Comparison of ENCODE assay signal across 33 cellular contexts in genomic region chr16:20734056-20734455, GRCh38. TPM values are rescaled to one million over a fixed set of nuclear protein-coding genes. Genes with fewer than 3 reads are reported as not detected.
DNase-seq lines count a peak whose midpoint lies in the region; ATAC-seq and TF ChIP-seq lines count a peak whose summit lies in the region.
"Had no signal": no experiment of that assay in that cellular context is flagged by ENCODE, and none has a peak within 500 bp of the region (broad histone marks: within the 10 kb centered on the region; RNA-seq: fewer than 3 reads in every experiment).

No MANE protein-coding gene starts in this region.

- peaks cover 11% of the 10 kb centered on the region for H3K79me2 ChIP-seq in GM23338 (replicated peaks; ENCODE audit: insufficient read depth)

- H3K27ac Mint-ChIP-seq in activated T-cell treated with anti-CD3 and anti-CD28 coated beads, Interleukin-2, amount 50 U/mL, for 72 hours, result peak overlapping the region; percentile 96
- no peak overlapping the region for H3K27ac Mint-ChIP-seq in GM23338

- no peak overlapping the region for H2AFZ ChIP-seq in GM23338
- H2AFZ ChIP-seq: GM23248 had no signal

- H3K27me3 Mint-ChIP-seq in activated T-cell treated with anti-CD3 and anti-CD28 coated beads, Interleukin-2, amount 50 U/mL, for 72 hours (ENCODE audit: low read depth), result no peaks in the 10 kb centered on the region
- H3K27me3 Mint-ChIP-seq in GM23338 (ENCODE audit: insufficient read depth, low read depth, poor library complexity), result peaks cover 2% of the 10 kb centered on the region
- H3K27me3 Mint-ChIP-seq: CD8-positive, alpha-beta memory T cell; naive thymus-derived CD8-positive, alpha-beta T cell had no signal

- no peak for DNase-seq in activated T-cell treated with anti-CD3 and anti-CD28 coated beads, Interleukin-2, amount 50 U/mL, for 72 hours
- no peak for DNase-seq in activated T-cell treated with anti-CD3 and anti-CD28 coated beads, Interleukin-2, amount 50 U/mL, for 1 hour
- DNase-seq in dorsolateral prefrontal cortex, result no peak
- DNase-seq in lower lobe of right lung, result no peak
- no peak for DNase-seq in thoracic aorta (ENCODE audit: low spot score)
- DNase-seq in GM23338 (ENCODE audit: low spot score), result no peak
- no peak for DNase-seq in aorta
- DNase-seq: ACHN; activated CD4-positive, CD25-positive, alpha-beta regulatory T cell treated with anti-CD3 and anti-CD28 coated beads, Interleukin-2, amount 50 U/mL, for 72 hours; anterior cingulate cortex; BE2C; CD8-positive, alpha-beta memory T cell; DMS 273 treated with DMSO at 0.1 percent for 48 hours; effector CD4-positive, alpha-beta T cell; GM23248; heart left ventricle; islet precursor cell; left ventricle myocardium inferior; MV-4-11; naive thymus-derived CD8-positive, alpha-beta T cell; NCI-H146; NCI-H345; NCI-H69; PC-3; retina; SK-N-SH; stimulated activated naive CD4-positive, alpha-beta T cell treated with Interleukin-2 at 50 U/mL for 16 hours had no signal

- TF ChIP-seq CTCF in dorsolateral prefrontal cortex (IDR thresholded peaks at IDR 0.05 in 54 of 56, conservative IDR thresholded peaks at IDR 0.05 in 2 of 56; ENCODE audit: low read depth in 1 of 56, partially characterized antibody in 56 of 56) (no peak), lower lobe of right lung (IDR thresholded peaks at IDR 0.05) (no peak), thoracic aorta (IDR thresholded peaks at IDR 0.05) (no peak), GM23338 (conservative IDR thresholded peaks at IDR 0.05; ENCODE audit: low read depth in 2 of 2) (no peak)

- H3K4me3 ChIP-seq in dorsolateral prefrontal cortex (peak overlapping the region in 2 of 59 donors; percentile 0 to 33), lower lobe of right lung (no peak overlapping the region), thoracic aorta (peak overlapping the region; percentile 5), GM23338 (no peak overlapping the region), aorta (ENCODE audit: low read length in 2 of 2) (no peak overlapping the region)
- H3K4me3 ChIP-seq: GM23248, heart left ventricle, left ventricle myocardium inferior, skin epidermis had no signal

- H3K36me3 Mint-ChIP-seq in activated T-cell treated with anti-CD3 and anti-CD28 coated beads, Interleukin-2, amount 50 U/mL, for 72 hours (ENCODE audit: insufficient read depth in 2 of 2), result peaks cover 4 to 28% of the 10 kb centered on the region in 2 donors
- H3K36me3 Mint-ChIP-seq in GM23338 (ENCODE audit: low read depth), result peaks cover 39% of the 10 kb centered on the region

- H3K4me1 ChIP-seq in lower lobe of right lung, result peaks cover 32% of the 10 kb centered on the region
- peaks cover 20 to 40% of the 10 kb centered on the region in 2 donors for H3K4me1 ChIP-seq in thoracic aorta (ENCODE audit: control insufficient read depth in 1 of 2, low read depth in 2 of 2)
- no peaks in the 10 kb centered on the region for H3K4me1 ChIP-seq in GM23338 (ENCODE audit: insufficient read depth)
- peaks cover 0 to 3% of the 10 kb centered on the region in 2 donors for H3K4me1 ChIP-seq in aorta (ENCODE audit: control insufficient read depth in 1 of 2, insufficient read depth in 2 of 2, low read length in 2 of 2)
- H3K4me1 ChIP-seq: BE2C had no signal

- H3K27ac ChIP-seq in dorsolateral prefrontal cortex (peak overlapping the region in 34 of 59 donors; percentile 2 to 69 (median 30)), lower lobe of right lung (peak overlapping the region; percentile 46), thoracic aorta (peak overlapping the region; percentile 39 to 63), GM23338 (ENCODE audit: low read depth) (no peak overlapping the region), aorta (ENCODE audit: low read depth in 1 of 2, low read length in 2 of 2) (no peak overlapping the region)
- H3K27ac ChIP-seq: GM23248, left ventricle myocardium inferior, skin epidermis had no signal

- intact Hi-C loops in dorsolateral prefrontal cortex (cut with DNase I) (no loop called here), lower lobe of right lung (cut with DNase I) (no loop called here), aorta (cut with DNase I) (no loop called here)

- H3F3A ChIP-seq in GM23338 (replicated peaks; ENCODE audit: low read depth), result no peaks in the 10 kb centered on the region

- H3K4me1 Mint-ChIP-seq in activated T-cell treated with anti-CD3 and anti-CD28 coated beads, Interleukin-2, amount 50 U/mL, for 72 hours (ENCODE audit: low read depth), result peaks cover 25% of the 10 kb centered on the region
- no peaks in the 10 kb centered on the region for H3K4me1 Mint-ChIP-seq in GM23338

- H3K4me2 ChIP-seq in GM23338, result no peak overlapping the region
- H3K4me2 ChIP-seq: SK-N-SH had no signal

- H3K9me3 Mint-ChIP-seq in activated T-cell treated with anti-CD3 and anti-CD28 coated beads, Interleukin-2, amount 50 U/mL, for 72 hours, result no peaks in the 10 kb centered on the region
- H3K9me3 Mint-ChIP-seq in GM23338, result no peaks in the 10 kb centered on the region
- H3K9me3 Mint-ChIP-seq: CD8-positive, alpha-beta memory T cell; naive thymus-derived CD8-positive, alpha-beta T cell had no signal

- no peak for ATAC-seq in activated T-cell treated with anti-CD3 and anti-CD28 coated beads, Interleukin-2, amount 50 U/mL, for 72 hours (replicated peaks in 1 of 2)
- no peak for ATAC-seq in lower lobe of right lung
- ATAC-seq in thoracic aorta (ENCODE audit: insufficient number of reproducible peaks, low FRiP score, low read depth), result no peak
- no peak for ATAC-seq in GM23338
- no peak for ATAC-seq in GM21528 (IDR thresholded peaks at IDR 0.05; ENCODE audit: low FRiP score, unreplicated experiment)
- no peak for ATAC-seq in aorta (ENCODE audit: low FRiP score)
- ATAC-seq: heart left ventricle; naive thymus-derived CD8-positive, alpha-beta T cell; PC-3 had no signal

- peaks cover 53% of the 10 kb centered on the region for H3K36me3 ChIP-seq in lower lobe of right lung
- H3K36me3 ChIP-seq in thoracic aorta, result peaks cover 24% of the 10 kb centered on the region
- H3K36me3 ChIP-seq in GM23338 (ENCODE audit: insufficient read depth), result peaks cover 28% of the 10 kb centered on the region
- peaks cover 7 to 15% of the 10 kb centered on the region in 2 donors for H3K36me3 ChIP-seq in aorta (ENCODE audit: control insufficient read depth in 1 of 2, insufficient read depth in 2 of 2, low read length in 1 of 2)

- H3K9me2 ChIP-seq in GM23338 (ENCODE audit: insufficient read depth), result no peaks in the 10 kb centered on the region
- H3K9me2 ChIP-seq: SK-N-SH had no signal

- H4K20me1 ChIP-seq in GM23338 (replicated peaks; ENCODE audit: insufficient read depth), result peaks cover 3% of the 10 kb centered on the region

- H3K4me3 Mint-ChIP-seq in activated T-cell treated with anti-CD3 and anti-CD28 coated beads, Interleukin-2, amount 50 U/mL, for 72 hours, result no peak overlapping the region
- H3K4me3 Mint-ChIP-seq in GM23338, result no peak overlapping the region
- H3K4me3 Mint-ChIP-seq: CD8-positive, alpha-beta memory T cell; naive thymus-derived CD8-positive, alpha-beta T cell had no signal

- H3K27me3 ChIP-seq in dorsolateral prefrontal cortex (no peaks in the 10 kb centered on the region), lower lobe of right lung (ENCODE audit: low read depth) (no peaks in the 10 kb centered on the region), thoracic aorta (replicated peaks; ENCODE audit: insufficient read depth) (no peaks in the 10 kb centered on the region), GM23338 (ENCODE audit: insufficient read depth) (no peaks in the 10 kb centered on the region), aorta (ENCODE audit: control insufficient read depth in 1 of 2, insufficient read depth in 2 of 2, low read length in 1 of 2) (no peaks in the 10 kb centered on the region)
- H3K27me3 ChIP-seq: BE2C, heart left ventricle had no signal

- WGBS in aorta, 2 donors, result 31 to 34% methylated on average over 3 of the region's 3 CpGs

- H3K9me3 ChIP-seq in lower lobe of right lung (no peaks in the 10 kb centered on the region), thoracic aorta (no peaks in the 10 kb centered on the region), aorta (ENCODE audit: control insufficient read depth, low read length) (no peaks in the 10 kb centered on the region)
- H3K9me3 ChIP-seq: BE2C, heart left ventricle, left ventricle myocardium inferior, SK-N-SH had no signal

TF ChIP-seq in GM23338, 12 proteins besides CTCF, POLR2A, EP300 and RAD21 (continues in another document):
- TF ChIP-seq STAT1 (IDR thresholded peaks at IDR 0.05; ENCODE audit: unreplicated experiment), result no peak

RNA-seq across cellular contexts. Expression of gene THUMPD1, which starts 7.6 kb away (rescaled TPM):
- total RNA-seq in activated T-cell treated with anti-CD3 and anti-CD28 coated beads, Interleukin-2, amount 50 U/mL, for 72 hours, result 10 to 100 TPM; 53.7 to 54.4 TPM
- total RNA-seq in dorsolateral prefrontal cortex (10 to 100 TPM; 24.8 to 46.6 (median 37.8) TPM), lower lobe of right lung (41.3 TPM), thoracic aorta (10 to 100 TPM; 64.5 to 73.2 TPM), aorta (10 to 100 TPM; 31.7 to 38.1 TPM)
- total RNA-seq in GM23338 (2014; rRNA removed; shearing (Covaris generic)), result 88.0 and 93.0 TPM in 2 replicates
- polyA plus RNA-seq in GM23338 (2016; fragmentation: Nextera tagmentation; extraction: Ambion mirVana) (32.9 and 44.6 TPM in 2 replicates), aorta (10 to 100 TPM; 15.3 to 25.3 TPM)

RNA-seq across cellular contexts. Expression of gene ACSM3, which starts 29.8 kb away (rescaled TPM):
- 10 to 100 TPM; 23.7 to 26.7 TPM for total RNA-seq in activated T-cell treated with anti-CD3 and anti-CD28 coated beads, Interleukin-2, amount 50 U/mL, for 72 hours
- 1 to 10 TPM in 14 of 120 experiments, under 1 TPM in 26, not detected in 80; 0.29 to 2.7 (median 0.84) TPM for total RNA-seq in dorsolateral prefrontal cortex
- total RNA-seq in lower lobe of right lung, result 25.2 TPM
- 1 to 10 TPM in 1 of 2 donors, under 1 TPM in 1; 0.41 to 6.1 TPM for total RNA-seq in thoracic aorta
- total RNA-seq in GM23338 (2014; rRNA removed; shearing (Covaris generic)), result 8.7 and 13.4 TPM in 2 replicates
- 4.8 and 5.7 TPM in 2 replicates for polyA plus RNA-seq in GM23338 (2016; fragmentation: Nextera tagmentation; extraction: Ambion mirVana)
- total RNA-seq in aorta, result 1 to 10 TPM; 1.1 to 2.2 TPM
- polyA plus RNA-seq in aorta, result under 1 TPM; 0.49 to 0.88 TPM
- total RNA-seq: LHCN-M2 had no signal

RNA-seq across cellular contexts. Expression of gene ACSM1, which starts 36.6 kb away (rescaled TPM):
- total RNA-seq in activated T-cell treated with anti-CD3 and anti-CD28 coated beads, Interleukin-2, amount 50 U/mL, for 72 hours, result under 1 TPM; 0.36 to 0.49 TPM
- 1 to 10 TPM in 31 of 120 experiments, under 1 TPM in 57, not detected in 32; 0.20 to 2.9 (median 0.82) TPM for total RNA-seq in dorsolateral prefrontal cortex
- 0.53 TPM for total RNA-seq in lower lobe of right lung
- 1 to 10 TPM in 1 of 2 donors, not detected in 1; 1.7 TPM for total RNA-seq in thoracic aorta
- total RNA-seq in GM23338 (2014; rRNA removed; shearing (Covaris generic)), result 0.38 and 1.4 TPM in 2 replicates
- 0.26 and 0.34 TPM in 2 replicates for polyA plus RNA-seq in GM23338 (2016; fragmentation: Nextera tagmentation; extraction: Ambion mirVana)
- total RNA-seq in aorta, result under 1 TPM; 0.42 to 0.63 TPM
- polyA plus RNA-seq in aorta, result under 1 TPM in 1 of 2 donors, not detected in 1; 0.64 TPM
- total RNA-seq: activated CD8-positive, alpha-beta memory T cell treated with anti-CD3 and anti-CD28 coated beads for 36 hours; epithelial cell of proximal tubule; GM23248; LHCN-M2; PC-3; temporal lobe had no signal
- polyA plus RNA-seq: GM23248, SK-N-SH had no signal

Comparison
In these comparisons a context has a peak if more than half of its experiments do, and no peak if none do; other contexts are left out.
1. H3K27ac ChIP-seq: peak in dorsolateral prefrontal cortex (34 of 59), lower lobe of right lung (single experiment) and thoracic aorta (2 of 2); none in GM23338 (single experiment) and aorta (0 of 2).